ENCODE assay signal across 25 cellular contexts in the genomic region with DNA sequence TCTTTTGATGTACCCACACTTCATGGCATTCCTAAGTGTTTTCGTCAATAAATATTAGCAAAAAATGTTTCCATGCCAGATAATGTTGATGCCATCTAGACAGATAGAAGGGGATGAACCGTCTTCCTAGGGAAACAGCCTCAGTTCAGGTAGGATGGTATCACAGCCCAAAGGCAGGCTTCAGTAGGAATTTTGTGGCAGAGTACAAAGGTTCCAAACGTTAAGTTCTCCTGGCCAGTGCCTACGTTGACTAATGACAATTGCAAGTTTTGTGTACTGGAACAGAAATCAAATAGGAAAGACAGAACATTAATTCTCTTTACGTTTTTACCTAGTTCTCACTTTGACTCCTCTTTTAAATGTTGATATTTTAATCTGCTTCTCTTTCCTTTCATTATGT.
"Had no signal": no experiment of that assay in that cellular context is flagged by ENCODE, and none has a peak within 500 bp of the region (broad histone marks: within the 10 kb centered on the region; RNA-seq: fewer than 3 reads in every experiment).

No MANE protein-coding gene starts in this region.

- H3K4me3 Mint-ChIP-seq: dendritic cell treated with granulocyte-macrophage colony-stimulating factor and Interleukin-4, amounts not matched to agents 40 ng/mL and 50 ng/mL, for 4 days; effector memory CD8-positive, alpha-beta T cell; endodermal cell; immature natural killer cell; mesothelial cell of epicardium had no signal

- H3K9me3 ChIP-seq: colonic mucosa, esophagus muscularis mucosa, gastrocnemius medialis, heart right ventricle, left ventricle myocardium inferior, lower lobe of right lung, mucosa of descending colon had no signal

- H3K36me3 ChIP-seq: colonic mucosa, gastrocnemius medialis had no signal

- H3K27me3 Mint-ChIP-seq: dendritic cell treated with granulocyte-macrophage colony-stimulating factor and Interleukin-4, amounts not matched to agents 40 ng/mL and 50 ng/mL, for 4 days; effector memory CD8-positive, alpha-beta T cell; naive B cell had no signal

- H3K4me1 Mint-ChIP-seq: endodermal cell, mesothelial cell of epicardium had no signal

- H3K27ac ChIP-seq: colonic mucosa, epithelial cell of prostate, esophagus muscularis mucosa, gastrocnemius medialis, heart right ventricle, left ventricle myocardium inferior, lower lobe of right lung had no signal

- H3K9me3 Mint-ChIP-seq: dendritic cell treated with granulocyte-macrophage colony-stimulating factor and Interleukin-4, amounts not matched to agents 40 ng/mL and 50 ng/mL, for 4 days; effector memory CD8-positive, alpha-beta T cell; immature natural killer cell had no signal

- H3K4me3 ChIP-seq: colonic mucosa, esophagus muscularis mucosa, gastrocnemius medialis, heart right ventricle, left ventricle myocardium inferior, lower lobe of right lung, mucosa of descending colon had no signal

- H3K27ac Mint-ChIP-seq: dendritic cell treated with granulocyte-macrophage colony-stimulating factor and Interleukin-4, amounts not matched to agents 40 ng/mL and 50 ng/mL, for 4 days; effector memory CD8-positive, alpha-beta T cell; endodermal cell; immature natural killer cell; mesothelial cell of epicardium had no signal

- H3K27me3 ChIP-seq: colonic mucosa, esophagus muscularis mucosa, gastrocnemius medialis, heart right ventricle had no signal

- H3K4me1 ChIP-seq: colonic mucosa, gastrocnemius medialis, heart right ventricle, left ventricle myocardium inferior, lower lobe of right lung had no signal

- ATAC-seq: effector memory CD8-positive, alpha-beta T cell; gastrocnemius medialis; heart right ventricle; left cardiac atrium; lower lobe of right lung; mucosa of descending colon had no signal

- DNase-seq: cerebellar nuclear complex; colonic mucosa; cortex of kidney; effector CD8-positive, alpha-beta T cell; effector memory CD8-positive, alpha-beta T cell; endodermal cell; foreskin melanocyte; gastrocnemius medialis; glutamatergic neuron; head of caudate nucleus; heart right ventricle; hippocampal formation; immature natural killer cell; islet precursor cell; left cardiac atrium; left ventricle myocardium inferior; lower lobe of right lung; mesenchymal stem cell; mucosa of descending colon; naive B cell had no signal

- FAIRE-seq: endometrium had no signal
